In genomic region chr7:158963780-158964222, GRCh38 we compare ENCODE assay signal across 1 cellular context.
A peak's percentile ranks its signal among the peaks of the same experiment; 100 is the strongest.
TF ChIP-seq lines count a peak whose summit lies in the region.

No MANE protein-coding gene starts in this region.

TF ChIP-seq in HepG2, 621 proteins besides CTCF, POLR2A, EP300 and RAD21 (continued from another document and continues in another):
- TF ChIP-seq ZNF557 (CRISPR knock-in tag; IDR thresholded peaks at IDR 0.05) (no peak), THAP11 (CRISPR knock-in tag; IDR thresholded peaks at IDR 0.05) (peak; percentile 54), ZNF543 (CRISPR knock-in tag; IDR thresholded peaks at IDR 0.05) (no peak), ZC3H13 (CRISPR knock-in tag; IDR thresholded peaks at IDR 0.05) (0 out of 2 replicates have a peak, but pooled peaks have one; percentile 31), ZBTB40 (IDR thresholded peaks at IDR 0.05) (no peak), ZBTB40 (CRISPR knock-in tag; IDR thresholded peaks at IDR 0.05) (no peak), ISL2 (CRISPR knock-in tag; IDR thresholded peaks at IDR 0.05) (peak; percentile 53; the same call in 1 of the 2 replicates), TCF12 (IDR thresholded peaks at IDR 0.05) (no peak), TCF12 (CRISPR knock-in tag; IDR thresholded peaks at IDR 0.05) (no peak), BRCA1 (CRISPR knock-in tag; IDR thresholded peaks at IDR 0.05) (0 out of 2 replicates have a peak, but pooled peaks have one; percentile 58), NR2F6 (IDR thresholded peaks at IDR 0.05) (peak; percentile 95), NR2F6 (CRISPR knock-in tag; IDR thresholded peaks at IDR 0.05) (peak; percentile 98), RFXAP (CRISPR knock-in tag; IDR thresholded peaks at IDR 0.05; ENCODE audit: borderline replicate concordance) (peak; percentile 49; the same call in 1 of the 2 replicates), ARID4A (CRISPR knock-in tag; IDR thresholded peaks at IDR 0.05; ENCODE audit: borderline replicate concordance) (peak; percentile 51; the same call in 1 of the 2 replicates), TARDBP (CRISPR knock-in tag; IDR thresholded peaks at IDR 0.05) (peak; percentile 76; the same call in 1 of the 2 replicates), E2F2 (CRISPR knock-in tag; IDR thresholded peaks at IDR 0.05; ENCODE audit: borderline replicate concordance) (no peak), ZMYM4 (CRISPR knock-in tag; IDR thresholded peaks at IDR 0.05) (peak; percentile 65), SALL1 (CRISPR knock-in tag; IDR thresholded peaks at IDR 0.05) (peak; percentile 93), MAX (IDR thresholded peaks at IDR 0.05) (peak; percentile 65), ZBTB1 (CRISPR knock-in tag; IDR thresholded peaks at IDR 0.05; ENCODE audit: borderline replicate concordance) (no peak), ZNF629 (CRISPR knock-in tag; conservative IDR thresholded peaks at IDR 0.05) (no peak), ZFP62 (CRISPR knock-in tag; IDR thresholded peaks at IDR 0.05) (no peak), ZNF75D (CRISPR knock-in tag; IDR thresholded peaks at IDR 0.05; ENCODE audit: borderline replicate concordance) (no peak), SMYD3 (CRISPR knock-in tag; IDR thresholded peaks at IDR 0.05) (no peak; the same call in 1 of the 2 replicates), MEIS2 (CRISPR knock-in tag; IDR thresholded peaks at IDR 0.05) (peak; percentile 87; the same call in 1 of the 2 replicates), SOX5 (CRISPR knock-in tag; IDR thresholded peaks at IDR 0.05; ENCODE audit: borderline replicate concordance) (peak; percentile 60; the same call in 1 of the 2 replicates), ZNF572 (CRISPR knock-in tag; IDR thresholded peaks at IDR 0.05) (peak; percentile 61; the same call in 1 of the 2 replicates), ZKSCAN8 (CRISPR knock-in tag; IDR thresholded peaks at IDR 0.05; ENCODE audit: borderline replicate concordance) (no peak; the same call in 1 of the 2 replicates), ZNF614 (CRISPR knock-in tag; IDR thresholded peaks at IDR 0.05; ENCODE audit: borderline replicate concordance) (0 out of 2 replicates have a peak, but pooled peaks have one; percentile 23), ZNF781 (CRISPR knock-in tag; IDR thresholded peaks at IDR 0.05; ENCODE audit: borderline replicate concordance, not compliant biosample characterization) (no peak), ELF3 (CRISPR knock-in tag; IDR thresholded peaks at IDR 0.05) (peak; percentile 78), IKZF5 (CRISPR knock-in tag; IDR thresholded peaks at IDR 0.05) (peak; percentile 48; the same call in 1 of the 2 replicates), ZNF558 (CRISPR knock-in tag; IDR thresholded peaks at IDR 0.05; ENCODE audit: borderline replicate concordance) (no peak), ZNF17 (CRISPR knock-in tag; IDR thresholded peaks at IDR 0.05) (no peak), ZBTB10 (CRISPR knock-in tag; IDR thresholded peaks at IDR 0.05; ENCODE audit: borderline replicate concordance) (no peak), SP2 (CRISPR knock-in tag; IDR thresholded peaks at IDR 0.05) (no peak), IKZF4 (CRISPR knock-in tag; IDR thresholded peaks at IDR 0.05; ENCODE audit: borderline replicate concordance, low read depth, not compliant biosample characterization) (no peak), TEAD2 (CRISPR knock-in tag; IDR thresholded peaks at IDR 0.05) (no peak), FOXK2 (IDR thresholded peaks at IDR 0.05) (peak; percentile 41; the same call in 1 of the 2 replicates), FOXK1 (CRISPR knock-in tag; IDR thresholded peaks at IDR 0.05; ENCODE audit: borderline replicate concordance, low read depth) (peak; percentile 76), ATF6 (CRISPR knock-in tag; conservative IDR thresholded peaks at IDR 0.05) (no peak), ZNF670 (CRISPR knock-in tag; IDR thresholded peaks at IDR 0.05; ENCODE audit: borderline replicate concordance) (0 out of 2 replicates have a peak, but pooled peaks have one; percentile 25), POGZ (CRISPR knock-in tag; IDR thresholded peaks at IDR 0.05) (peak; percentile 67; the same call in 1 of the 2 replicates), DRAP1 (CRISPR knock-in tag; IDR thresholded peaks at IDR 0.05) (no peak)
